In the genomic region with DNA sequence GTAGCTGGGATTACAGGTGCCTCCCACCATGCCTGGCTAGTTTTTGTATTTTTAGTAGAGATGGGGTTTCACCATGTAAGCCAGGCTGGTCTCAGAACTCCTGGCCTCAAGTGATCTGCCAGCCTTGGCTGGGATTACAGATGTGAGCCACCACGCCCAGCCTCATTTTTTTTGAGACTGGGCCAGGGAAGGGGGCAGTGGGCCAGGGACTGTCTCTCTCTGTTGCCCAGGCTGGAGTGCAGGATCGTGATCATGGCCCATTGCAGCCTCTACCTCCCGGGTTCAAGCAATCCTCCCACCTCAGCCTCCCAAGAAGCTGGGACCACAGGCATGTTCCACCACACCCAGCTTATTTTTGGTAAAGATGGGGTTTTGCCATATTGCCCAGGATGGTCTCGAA, we compare ENCODE assay signal across 29 cellular contexts. TPM values are rescaled to one million over a fixed set of nuclear protein-coding genes. Genes with fewer than 3 reads are reported as not detected.
DNase-seq lines count a peak whose midpoint lies in the region; ATAC-seq, FAIRE-seq and TF ChIP-seq lines count a peak whose summit lies in the region.
"Had no signal": no experiment of that assay in that cellular context is flagged by ENCODE, and none has a peak within 500 bp of the region (broad histone marks: within the 10 kb centered on the region; RNA-seq: fewer than 3 reads in every experiment).

No MANE protein-coding gene starts in this region.

- no peak overlapping the region for H4K91ac ChIP-seq in IMR-90 (ENCODE audit: insufficient read depth, low read depth, low read length)

- POLR2A ChIA-PET in IMR-90 (lab: Charles Lee; ENCODE audit: unreplicated experiment), result no interaction called here

- H3K4ac ChIP-seq in IMR-90 (ENCODE audit: low read depth, low read length), result no peak overlapping the region; the same call in 1 of the 2 replicates

- no peak for FAIRE-seq in astrocyte (lab: Jason Lieb, UNC)
- FAIRE-seq: keratinocyte, RCC 7860 had no signal

- peaks cover 6 to 9% of the 10 kb centered on the region in 2 experiments; a peak in 2 of 4 replicates for H3K79me1 ChIP-seq in IMR-90 (ENCODE audit: low read depth in 1 of 2, low read length in 2 of 2)

- H2BK15ac ChIP-seq in IMR-90 (ENCODE audit: low read depth, low read length), result no peak overlapping the region

- no TSS peak for BruUV-seq in IMR-90 (replicated peaks; lab: Mats Ljungman, UMichigan)

- H3K9ac ChIP-seq in DND-41 (ENCODE audit: low read depth, low read length) (no peak overlapping the region), IMR-90 (ENCODE audit: low read depth, low read length) (no peak overlapping the region), astrocyte (ENCODE audit: low read length) (no peak overlapping the region)
- H3K9ac ChIP-seq: BLaER1 treated with 17β-estradiol and CSF1 and Interleukin-3, amounts not matched to agents 10 nM and 100 nM had no signal

- H3K23ac ChIP-seq in IMR-90 (ENCODE audit: low read depth, low read length), result no peak overlapping the region

- H4K8ac ChIP-seq in IMR-90 (ENCODE audit: low read depth in 2 of 2, low read length in 2 of 2), result no peak overlapping the region

- no peaks in the 10 kb centered on the region for H3K9me3 Mint-ChIP-seq in astrocyte (ENCODE audit: unreplicated experiment)
- H3K9me3 Mint-ChIP-seq in nephron progenitor cell, result no peaks in the 10 kb centered on the region
- H3K9me3 Mint-ChIP-seq: endodermal cell, HFFc6, naive B cell had no signal

- H4K20me1 ChIP-seq in DND-41 (ENCODE audit: insufficient read depth, low read length) (peaks cover 4% of the 10 kb centered on the region), IMR-90 (ENCODE audit: insufficient read depth, low read length) (peaks cover 11% of the 10 kb centered on the region), astrocyte (ENCODE audit: insufficient read depth, low read length) (peaks cover 18% of the 10 kb centered on the region)

- H3K4me3 ChIP-seq in DND-41 (ENCODE audit: low read depth in 1 of 2, low read length in 2 of 2), result no peak overlapping the region
- H3K4me3 ChIP-seq in IMR-90 (ENCODE audit: insufficient read depth, low read depth, low read length), result no peak overlapping the region
- H3K4me3 ChIP-seq in astrocyte (ENCODE audit: insufficient read depth, low read depth, low read length), result no peak overlapping the region
- H3K4me3 ChIP-seq: BLaER1 treated with 17β-estradiol and CSF1 and Interleukin-3, amounts not matched to agents 10 nM and 100 nM; esophagus muscularis mucosa; sigmoid colon; transverse colon had no signal

- no peak for TF ChIP-seq CTCF in DND-41 (IDR thresholded peaks at IDR 0.05; ENCODE audit: borderline replicate concordance, extremely low read depth, low read length, poor library complexity, severe bottlenecking)
- TF ChIP-seq CTCF in IMR-90 (conservative IDR thresholded peaks at IDR 0.05; ENCODE audit: low read depth, low read length), result no peak
- TF ChIP-seq CTCF in astrocyte (IDR thresholded peaks at IDR 0.05; ENCODE audit: insufficient read depth, low read depth, low read length), result no peak
- TF ChIP-seq CTCF in nephron progenitor cell (IDR thresholded peaks at IDR 0.05), result no peak

- no peak overlapping the region for H3K27ac ChIP-seq in DND-41 (ENCODE audit: low read length)
- no peak overlapping the region for H3K27ac ChIP-seq in IMR-90 (ENCODE audit: insufficient read depth, low read length)
- peak overlapping the region; percentile 36 for H3K27ac ChIP-seq in astrocyte (ENCODE audit: low read depth, low read length)
- H3K27ac ChIP-seq: esophagus muscularis mucosa, neutrophil, sigmoid colon, transverse colon had no signal

- H3K36me3 Mint-ChIP-seq in astrocyte (ENCODE audit: low read depth, unreplicated experiment) (peaks cover 20% of the 10 kb centered on the region), nephron progenitor cell (ENCODE audit: low read depth) (peaks cover 43% of the 10 kb centered on the region)

- in situ Hi-C loops in IMR-90 (cut with MboI; ENCODE audit: low sequenced_read_pairs), result no loop called here

- CTCF ChIA-PET in IMR-90 (lab: Yijun Ruan, JAX), result interaction anchor here (0.5 to 1.6 kb wide), 3 partner anchors 14 to 38 kb away, joined by 3 to 4 read pairs (median 4); a partner anchor contains a TSS

- H3K4me3 Mint-ChIP-seq in astrocyte (ENCODE audit: unreplicated experiment) (no peak overlapping the region), nephron progenitor cell (no peak overlapping the region)
- H3K4me3 Mint-ChIP-seq: endodermal cell had no signal

- no peaks in the 10 kb centered on the region for H3K4me1 ChIP-seq in DND-41 (ENCODE audit: insufficient read depth, low read length)
- peaks cover 14% of the 10 kb centered on the region for H3K4me1 ChIP-seq in IMR-90 (ENCODE audit: control insufficient read depth, insufficient read depth, low read length)
- H3K4me1 ChIP-seq in astrocyte (ENCODE audit: insufficient read depth, low read length), result peaks cover 15% of the 10 kb centered on the region
- H3K4me1 ChIP-seq: esophagus muscularis mucosa, transverse colon had no signal

- H3K27ac Mint-ChIP-seq in astrocyte (ENCODE audit: unreplicated experiment), result no peak overlapping the region
- peak overlapping the region; percentile 54 for H3K27ac Mint-ChIP-seq in nephron progenitor cell
- H3K27ac Mint-ChIP-seq: progenitor cell of endocrine pancreas had no signal

- peak; percentile 29; the same call in 2 of the 3 replicates for ATAC-seq in DND-41 (ENCODE audit: insufficient read depth, low read depth)
- ATAC-seq in IMR-90 (ENCODE audit: low read depth), result no peak
- ATAC-seq in GM18858 (IDR thresholded peaks at IDR 0.05; ENCODE audit: unreplicated experiment), result no peak

- dilution Hi-C loops in IMR-90 (cut with HindIII; ENCODE audit: low sequenced_read_pairs, unreplicated experiment), result no loop called here

- peak overlapping the region; percentile 57 for H2AK9ac ChIP-seq in IMR-90 (replicated peaks; ENCODE audit: low read depth, low read length, poor library complexity)

- no peak overlapping the region for H3K56ac ChIP-seq in IMR-90 (ENCODE audit: extremely low read depth, insufficient read depth, low read length)

- intact Hi-C loops in IMR-90 (cut with micrococcal nuclease), result no loop called here

- H3K9me1 ChIP-seq in IMR-90 (ENCODE audit: insufficient read depth, low read length), result peaks cover 10% of the 10 kb centered on the region

- H2BK120ac ChIP-seq in IMR-90 (ENCODE audit: low read depth, low read length), result no peak overlapping the region

- DNase-seq in DND-41 (no peak), IMR-90 (no peak), astrocyte (ENCODE audit: low read depth) (no peak), nephron progenitor cell (no peak), pons (ENCODE audit: low spot score) (no peak), NCI-H446 treated with DMSO at 0.1 percent for 48 hours (lab: John Stamatoyannopoulos, UW) (no peak), KG1 (lab: John Stamatoyannopoulos, UW) (no peak)
- DNase-seq: activated naive CD4-positive, alpha-beta T cell treated with Interleukin-2 at 50 U/mL for 16 hours; activated T-cell treated with anti-CD3 and anti-CD28 coated beads, Interleukin-2, amount 50 U/mL, for 48 hours; dermis blood vessel endothelial cell; DMS79 treated with DMSO at 0.1 percent for 48 hours; GF-D8; head of caudate nucleus; midbrain; naive B cell; NCI-H2081; sigmoid colon; stimulated activated CD4-positive, alpha-beta T cell treated with anti-CD3 and anti-CD28 coated beads, Interleukin-4, amount 100 ng/mL, for 4 hours; T-helper 1 cell; transverse colon had no signal

- H2AFZ ChIP-seq in DND-41 (ENCODE audit: low read depth, low read length) (no peak overlapping the region), IMR-90 (replicated peaks; ENCODE audit: low read length, poor library complexity) (no peak overlapping the region), astrocyte (ENCODE audit: low read depth, low read length) (no peak overlapping the region)

- no peak overlapping the region for H2BK5ac ChIP-seq in IMR-90 (ENCODE audit: low read depth, low read length, poor library complexity, severe bottlenecking)

- TF ChIP-seq POLR2A in IMR-90 (IDR thresholded peaks at IDR 0.05; ENCODE audit: low read depth, low read length), result no peak

- H3K4me1 Mint-ChIP-seq in astrocyte (ENCODE audit: low read depth, unreplicated experiment) (peaks cover 20% of the 10 kb centered on the region), nephron progenitor cell (peaks cover 15% of the 10 kb centered on the region)
- H3K4me1 Mint-ChIP-seq: naive B cell had no signal

- H3K14ac ChIP-seq in IMR-90 (replicated peaks; ENCODE audit: low read depth, low read length), result no peak overlapping the region

- H3K4me2 ChIP-seq in DND-41 (ENCODE audit: insufficient read depth, low read length) (no peak overlapping the region), IMR-90 (ENCODE audit: low read depth, low read length) (no peak overlapping the region), astrocyte (ENCODE audit: low read length) (no peak overlapping the region)
- H3K4me2 ChIP-seq: BLaER1 treated with 17β-estradiol and CSF1 and Interleukin-3, amounts not matched to agents 10 nM and 100 nM had no signal

- no peak for TF ChIP-seq RAD21 in IMR-90 (IDR thresholded peaks at IDR 0.05; ENCODE audit: low read length)

- H2BK20ac ChIP-seq in IMR-90 (ENCODE audit: low read depth, low read length), result no peak overlapping the region

- H3K79me2 ChIP-seq in DND-41 (ENCODE audit: insufficient read depth, low read length) (no peaks in the 10 kb centered on the region), astrocyte (ENCODE audit: insufficient read depth, low read length) (no peaks in the 10 kb centered on the region)

- H3K27me3 ChIP-seq in DND-41 (ENCODE audit: insufficient read depth, low read length, poor library complexity), result no peaks in the 10 kb centered on the region
- no peaks in the 10 kb centered on the region for H3K27me3 ChIP-seq in IMR-90 (ENCODE audit: control insufficient read depth, insufficient read depth, low read length)
- H3K27me3 ChIP-seq in astrocyte (ENCODE audit: insufficient read depth, low read length), result no peaks in the 10 kb centered on the region
- H3K27me3 ChIP-seq: BLaER1 treated with 17β-estradiol and CSF1 and Interleukin-3, amounts not matched to agents 10 nM and 100 nM; esophagus muscularis mucosa; neutrophil; sigmoid colon; transverse colon had no signal

- H2AK5ac ChIP-seq in IMR-90 (ENCODE audit: low read depth, low read length), result no peak overlapping the region

- H3K27me3 Mint-ChIP-seq in astrocyte (ENCODE audit: low read depth, unreplicated experiment) (no peaks in the 10 kb centered on the region), nephron progenitor cell (ENCODE audit: low read depth, poor library complexity) (no peaks in the 10 kb centered on the region)
- H3K27me3 Mint-ChIP-seq: naive B cell, progenitor cell of endocrine pancreas had no signal

- H3K9me3 ChIP-seq in DND-41 (ENCODE audit: insufficient read depth, low read length, severe bottlenecking) (no peaks in the 10 kb centered on the region), IMR-90 (ENCODE audit: control insufficient read depth, insufficient read depth, low read length) (no peaks in the 10 kb centered on the region), astrocyte (ENCODE audit: insufficient read depth, low read depth, low read length) (no peaks in the 10 kb centered on the region)
- H3K9me3 ChIP-seq: BLaER1 treated with 17β-estradiol and CSF1 and Interleukin-3, amounts not matched to agents 10 nM and 100 nM; esophagus muscularis mucosa; neutrophil; sigmoid colon; transverse colon had no signal

- no peak overlapping the region for H4K5ac ChIP-seq in IMR-90 (ENCODE audit: low read depth, low read length)

- no peak overlapping the region for H3K18ac ChIP-seq in IMR-90 (ENCODE audit: low read depth, low read length)

- peaks cover 45% of the 10 kb centered on the region for H3K36me3 ChIP-seq in DND-41 (ENCODE audit: insufficient read depth, low read length)
- peaks cover 29% of the 10 kb centered on the region for H3K36me3 ChIP-seq in IMR-90 (ENCODE audit: control insufficient read depth, insufficient read depth, low read length)
- H3K36me3 ChIP-seq in astrocyte (ENCODE audit: insufficient read depth, low read length), result peaks cover 31% of the 10 kb centered on the region

- WGBS in IMR-90 (ENCODE audit: extremely low coverage in 2 of 2, insufficient read length in 1 of 2), 2 experiments, result no CpG with 5 or more reads among the region's 4 CpGs

RNA-seq across cellular contexts. Expression of a gene that starts 16.0 kb away (rescaled TPM):
- total RNA-seq in IMR-90 (2012; rRNA removed) (77.4 and 137 TPM in 2 replicates), astrocyte (192 and 209 TPM in 2 replicates)
- polyA plus RNA-seq in IMR-90 (2012; rRNA removed), result 55.8 and 63.8 TPM in 2 replicates
- 5.6 and 6.6 TPM in 2 replicates for polyA plus RNA-seq in IMR-90 (2012; cell fraction: cytosol; rRNA removed)
- 1.3 and 10.3 TPM in 2 replicates for polyA plus RNA-seq in IMR-90 (2012; cell fraction: nucleus; rRNA removed; ENCODE audit: low replicate concordance)

RNA-seq across cellular contexts. Expression of a gene that starts 38.3 kb away (rescaled TPM):
- total RNA-seq in IMR-90 (2012; rRNA removed) (22.2 and 33.3 TPM in 2 replicates), astrocyte (64.2 and 68.7 TPM in 2 replicates)
- 48.3 and 53.9 TPM in 2 replicates for polyA plus RNA-seq in IMR-90 (2012; rRNA removed)
- 11.5 and 30.5 TPM in 2 replicates for polyA plus RNA-seq in IMR-90 (2012; cell fraction: cytosol; rRNA removed)
- 11.4 and 92.1 TPM in 2 replicates for polyA plus RNA-seq in IMR-90 (2012; cell fraction: nucleus; rRNA removed; ENCODE audit: low replicate concordance)
